Comparison of ENCODE assay signal across 8 cellular contexts in the genomic region with DNA sequence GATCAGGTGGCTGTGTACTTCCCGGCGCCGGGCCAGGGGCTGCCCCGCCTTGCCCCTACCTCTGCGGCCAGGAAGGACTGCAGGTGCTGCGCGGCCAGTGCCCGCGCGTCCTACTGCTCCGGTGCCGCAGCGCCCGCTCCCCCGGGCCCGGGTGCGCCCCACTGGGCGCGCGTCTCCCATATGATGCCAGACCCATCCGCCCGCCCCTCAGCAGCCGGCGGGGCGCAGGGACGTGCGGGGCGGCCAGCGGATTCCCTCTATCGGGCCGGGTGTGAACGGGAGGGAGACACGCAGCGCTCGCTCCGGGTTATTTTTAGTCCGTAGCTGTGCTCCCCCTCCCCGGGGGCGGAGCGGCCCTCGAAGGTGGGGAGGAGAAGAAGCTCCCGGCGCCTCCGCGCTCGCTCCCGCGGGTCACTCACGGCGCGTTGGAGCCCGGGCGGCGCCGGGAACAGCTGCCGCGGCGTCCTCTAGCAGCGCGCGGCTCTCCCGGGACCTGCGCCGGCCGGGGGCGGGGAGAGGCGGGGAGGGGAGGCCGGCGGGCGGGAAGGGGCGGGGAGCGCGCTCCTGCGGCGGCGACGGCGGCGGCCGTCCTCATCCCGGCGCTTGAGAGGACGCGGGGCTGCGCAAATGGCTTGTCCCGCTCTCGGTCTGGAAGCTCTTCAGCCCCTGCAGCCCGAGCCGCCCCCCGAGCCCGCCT.
DNase-seq lines count a peak whose midpoint lies in the region; TF ChIP-seq lines count a peak whose summit lies in the region.

No MANE protein-coding gene starts in this region.

- DNase-seq in stimulated activated CD4-positive, alpha-beta T cell treated with anti-CD3 and anti-CD28 coated beads, Interleukin-4, amount 100 ng/mL, for 1 hour: peak; percentile 2
- DNase-seq in stimulated activated CD4-positive, alpha-beta T cell treated with anti-CD3 and anti-CD28 coated beads, Interleukin-4, amount 100 ng/mL, for 24 hours: no peak
- DNase-seq in NCI-H446 (lab: John Stamatoyannopoulos, UW) (peak; percentile 67 to 92), cardiac fibroblast (ENCODE audit: low read depth in 2 of 2) (peak; percentile 21 to 50), islet precursor cell (peak; percentile 76), T-helper 1 cell (no peak)
- peak; percentile 24 for DNase-seq in stimulated activated CD8-positive, alpha-beta memory T cell treated with anti-CD3 and anti-CD28 coated beads, Interleukin-4, amount 100 ng/mL, for 48 hours
- no peak for DNase-seq in activated naive CD4-positive, alpha-beta T cell treated with Interleukin-2 at 50 U/mL for 16 hours

- no peak for TF ChIP-seq CTCF in cardiac fibroblast (IDR thresholded peaks at IDR 0.05; ENCODE audit: low read depth, low read length)

- peak overlapping the region; percentile 55 to 71 for H3K4me3 ChIP-seq in cardiac fibroblast (replicated peaks in 1 of 2; ENCODE audit: low read depth in 2 of 2, low read length in 2 of 2)

Comparison
In these comparisons a context has a peak if more than half of its experiments do, and no peak if none do; other contexts are left out.
1. DNase-seq: peak in stimulated activated CD4-positive, alpha-beta T cell treated with anti-CD3 and anti-CD28 coated beads, Interleukin-4, amount 100 ng/mL, for 1 hour (single experiment), NCI-H446 (2 of 2), cardiac fibroblast (2 of 2), islet precursor cell (single experiment) and stimulated activated CD8-positive, alpha-beta memory T cell treated with anti-CD3 and anti-CD28 coated beads, Interleukin-4, amount 100 ng/mL, for 48 hours (single experiment); none in stimulated activated CD4-positive, alpha-beta T cell treated with anti-CD3 and anti-CD28 coated beads, Interleukin-4, amount 100 ng/mL, for 24 hours (single experiment), activated naive CD4-positive, alpha-beta T cell treated with Interleukin-2 at 50 U/mL for 16 hours (single experiment) and T-helper 1 cell (0 of 5).